Comparison of ENCODE assay signal across 20 cellular contexts in the genomic region with DNA sequence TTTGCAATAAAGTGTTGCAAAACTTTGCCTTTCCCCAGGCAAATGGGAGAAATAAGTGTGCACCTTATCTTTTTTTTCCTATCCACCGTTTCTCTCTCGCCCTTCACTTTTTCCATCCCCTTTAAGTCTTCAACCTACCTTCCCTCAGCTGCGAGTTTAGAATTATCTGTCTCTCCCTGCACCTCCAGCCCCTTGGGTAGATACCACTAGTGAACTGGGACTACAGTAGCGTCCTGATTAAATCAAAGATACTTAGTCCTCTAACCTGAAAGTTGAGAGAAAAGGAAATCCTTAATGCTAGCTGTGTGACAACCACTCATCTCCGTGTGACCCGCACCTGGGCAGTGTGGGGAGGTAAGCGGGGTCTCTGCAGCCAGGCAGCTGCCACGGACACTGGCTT. TPM values are rescaled to one million over a fixed set of nuclear protein-coding genes. Genes with fewer than 3 reads are reported as not detected.
DNase-seq lines count a peak whose midpoint lies in the region; ATAC-seq, FAIRE-seq and TF ChIP-seq lines count a peak whose summit lies in the region.
"Had no signal": no experiment of that assay in that cellular context is flagged by ENCODE, and none has a peak within 500 bp of the region (broad histone marks: within the 10 kb centered on the region; RNA-seq: fewer than 3 reads in every experiment).

No MANE protein-coding gene starts in this region.

- H3K4ac ChIP-seq in mesenchymal stem cell (ENCODE audit: low read depth in 1 of 2, low read length in 2 of 2), result no peak overlapping the region

- H3K23ac ChIP-seq in mesenchymal stem cell (ENCODE audit: low read length in 2 of 2), result no peak overlapping the region

- H3K36me3 Mint-ChIP-seq in WTC11, result peaks cover 5% of the 10 kb centered on the region; the same call in 1 of the 2 replicates
- H3K36me3 Mint-ChIP-seq: CD14-positive monocyte; CD8-positive, alpha-beta T cell had no signal

- no peak overlapping the region for H4K91ac ChIP-seq in mesenchymal stem cell (ENCODE audit: low read length)

- no peak overlapping the region for H3K9ac ChIP-seq in HCT116 (ENCODE audit: low read length)
- H3K9ac ChIP-seq in mesenchymal stem cell (ENCODE audit: low read length), result no peak overlapping the region

- POLR2A ChIA-PET in HCT116 (lab: Charles Lee) (no interaction called here), WTC11 (lab: Charles Lee) (no interaction called here)

- H3K27me3 ChIP-seq in HCT116 (ENCODE audit: insufficient read depth, low read length) (no peaks in the 10 kb centered on the region), mesenchymal stem cell (ENCODE audit: control insufficient read depth in 1 of 2, insufficient read depth in 1 of 2, low read length in 2 of 2) (no peaks in the 10 kb centered on the region), Peyer's patch (no peaks in the 10 kb centered on the region), BE2C (no peaks in the 10 kb centered on the region)

- H2AFZ ChIP-seq in HCT116 (ENCODE audit: low read depth, low read length, poor library complexity, severe bottlenecking) (peak overlapping the region; percentile 93), mesenchymal stem cell (ENCODE audit: low read depth, low read length) (no peak overlapping the region)

- H3K14ac ChIP-seq in mesenchymal stem cell (ENCODE audit: low read length in 2 of 2), result no peak overlapping the region

- 88% methylated on average over 8 of the region's 8 CpGs for WGBS in mesenchymal stem cell

- no peaks in the 10 kb centered on the region for H4K20me1 ChIP-seq in HCT116 (ENCODE audit: insufficient read depth)

- peak overlapping the region; percentile 57 for H3K27ac Mint-ChIP-seq in WTC11
- H3K27ac Mint-ChIP-seq: CD8-positive, alpha-beta T cell had no signal

- H3K4me2 ChIP-seq in HCT116 (ENCODE audit: low read length) (no peak overlapping the region), mesenchymal stem cell (ENCODE audit: low read length, poor library complexity, severe bottlenecking) (no peak overlapping the region)

- FAIRE-seq in frontal cortex (lab: Jason Lieb, UNC), result no peak
- FAIRE-seq: A204.1, D721Med, G401.6, GM12891, HepG2 had no signal

- no peak overlapping the region for H3K4me3 Mint-ChIP-seq in WTC11
- H3K4me3 Mint-ChIP-seq: CD14-positive monocyte; CD8-positive, alpha-beta T cell had no signal

- H3K4me1 ChIP-seq in HCT116 (ENCODE audit: control insufficient read depth in 1 of 2, insufficient read depth in 2 of 2, low read length in 2 of 2) (peaks cover 14 to 27% of the 10 kb centered on the region in 2 experiments), mesenchymal stem cell (ENCODE audit: control insufficient read depth, insufficient read depth, low read depth, low read length) (peaks cover 5% of the 10 kb centered on the region), Peyer's patch (no peaks in the 10 kb centered on the region), BE2C (no peaks in the 10 kb centered on the region)

- H3K9me3 ChIP-seq in HCT116 (ENCODE audit: control insufficient read depth in 1 of 2, insufficient read depth in 1 of 2, low read depth in 1 of 2, low read length in 2 of 2) (peaks cover 0 to 4% of the 10 kb centered on the region in 2 experiments; a peak in 1 of 4 replicates), mesenchymal stem cell (ENCODE audit: control insufficient read depth, low read length) (peaks cover 3% of the 10 kb centered on the region), Peyer's patch (no peaks in the 10 kb centered on the region), BE2C (no peaks in the 10 kb centered on the region)

- H2BK120ac ChIP-seq in mesenchymal stem cell (ENCODE audit: low read depth, low read length), result no peak overlapping the region

- peaks cover 23% of the 10 kb centered on the region for H3K4me1 Mint-ChIP-seq in WTC11

- TF ChIP-seq POLR2A in HCT116 (IDR thresholded peaks at IDR 0.05; ENCODE audit: borderline replicate concordance, extremely low read depth, insufficient read depth, insufficient read length), result no peak
- TF ChIP-seq POLR2A in Peyer's patch (IDR thresholded peaks at IDR 0.05), result no peak

- no peak for ATAC-seq in HCT116
- ATAC-seq in WTC11, result no peak
- ATAC-seq: CD8-positive, alpha-beta T cell; HepG2 had no signal

- H3K9me3 Mint-ChIP-seq in WTC11, result peaks cover 7% of the 10 kb centered on the region
- H3K9me3 Mint-ChIP-seq: CD8-positive, alpha-beta T cell had no signal

- H3K79me2 ChIP-seq in HCT116 (ENCODE audit: insufficient read depth, low read length), result no peaks in the 10 kb centered on the region

- H3K36me3 ChIP-seq in HCT116 (ENCODE audit: control insufficient read depth in 1 of 2, insufficient read depth in 2 of 2, low read length in 2 of 2) (no peaks in the 10 kb centered on the region), mesenchymal stem cell (ENCODE audit: control insufficient read depth in 1 of 2, insufficient read depth in 2 of 2, low read depth in 1 of 2, low read length in 2 of 2) (no peaks in the 10 kb centered on the region), Peyer's patch (no peaks in the 10 kb centered on the region), BE2C (no peaks in the 10 kb centered on the region)

- H3K27me3 Mint-ChIP-seq in WTC11 (ENCODE audit: low read depth), result no peaks in the 10 kb centered on the region

- no peak for TF ChIP-seq RAD21 in HCT116 (IDR thresholded peaks at IDR 0.05; ENCODE audit: low read depth)

- H2BK15ac ChIP-seq in mesenchymal stem cell (ENCODE audit: low read depth, poor library complexity, severe bottlenecking), result peak overlapping the region; percentile 63

- H3K4me3 ChIP-seq in HCT116 (replicated peaks in 1 of 2; ENCODE audit: low read depth in 1 of 2, low read length in 2 of 2), result no peak overlapping the region
- no peak overlapping the region for H3K4me3 ChIP-seq in mesenchymal stem cell (ENCODE audit: insufficient read depth in 1 of 2, low read depth in 1 of 2, low read length in 2 of 2)
- H3K4me3 ChIP-seq in Peyer's patch, result no peak overlapping the region
- H3K4me3 ChIP-seq in BE2C (ENCODE audit: low read depth, low read length), result no peak overlapping the region

- H3K18ac ChIP-seq in mesenchymal stem cell (ENCODE audit: low read depth in 1 of 2, low read length in 2 of 2), result peak overlapping the region in 1 of 2 experiments; percentile 18

- no peak for DNase-seq in HCT116 (ENCODE audit: low read depth, low spot score)
- DNase-seq in WTC11 (ENCODE audit: low spot score), result no peak
- no peak for DNase-seq in mesenchymal stem cell
- DNase-seq in NCI-H2029 (lab: John Stamatoyannopoulos, UW), result no peak
- DNase-seq in Peyer's patch, result no peak
- DNase-seq in frontal cortex (ENCODE audit: low spot score in 2 of 2), result no peak
- no peak for DNase-seq in BE2C
- DNase-seq: CD8-positive, alpha-beta T cell; COR-L47; DMS153; DMS79 treated with DMSO at 0.1 percent for 48 hours; EL; GOT3; HCEC 1CT had no signal

- TF ChIP-seq CTCF in HCT116 (IDR thresholded peaks at IDR 0.05 in 2 of 3, conservative IDR thresholded peaks at IDR 0.05 in 1 of 3; ENCODE audit: borderline replicate concordance in 1 of 3, insufficient read depth in 1 of 3, low read depth in 2 of 3, low read length in 2 of 3) (no peak), WTC11 (IDR thresholded peaks at IDR 0.05) (no peak), Peyer's patch (IDR thresholded peaks at IDR 0.05) (no peak), BE2C (IDR thresholded peaks at IDR 0.05; ENCODE audit: low read depth, low read length) (no peak)

- H4K8ac ChIP-seq in mesenchymal stem cell (ENCODE audit: low read length), result no peak overlapping the region

- H3K9me2 ChIP-seq in HCT116 (ENCODE audit: insufficient read depth), result no peaks in the 10 kb centered on the region

- no TSS peak for BruUV-seq in HCT116 (replicated peaks; lab: Mats Ljungman, UMichigan)

- CTCF ChIA-PET in HCT116 (lab: Charles Lee) (interaction anchor here (1.0 kb wide), 1 partner anchor 18 kb away, joined by 3 read pairs; no protein-coding TSS in a partner anchor), WTC11 (lab: Charles Lee) (interaction anchor here (1.3 kb wide), 1 partner anchor 264 kb away, joined by 3 read pairs; no protein-coding TSS in a partner anchor)

- H3K27ac ChIP-seq in HCT116 (ENCODE audit: low read depth, low read length), result no peak overlapping the region
- H3K27ac ChIP-seq in mesenchymal stem cell (ENCODE audit: low read length, poor library complexity, severe bottlenecking), result no peak overlapping the region
- H3K27ac ChIP-seq in Peyer's patch, result no peak overlapping the region

- H2BK5ac ChIP-seq in mesenchymal stem cell (ENCODE audit: low read depth, low read length, poor library complexity, severe bottlenecking), result no peak overlapping the region

- peak overlapping the region; percentile 86 to 92 for H2BK12ac ChIP-seq in mesenchymal stem cell (ENCODE audit: low read length in 2 of 2)

- H3K79me1 ChIP-seq in mesenchymal stem cell (replicated peaks; ENCODE audit: low read length, poor library complexity, severe bottlenecking), result no peaks in the 10 kb centered on the region

- RAD21 ChIA-PET in HCT116 (lab: Charles Lee; ENCODE audit: low non-redundant PET in 1 of 2, low total read pairs in 2 of 2, uncharacterized antibody in 2 of 2, unreplicated experiment in 2 of 2), result no interaction called here

- no peak overlapping the region for H2AK5ac ChIP-seq in mesenchymal stem cell (ENCODE audit: low read length, severe bottlenecking)

- intact Hi-C loops in HCT116 (cut with micrococcal nuclease), result no loop called here

TF ChIP-seq in HCT116, 20 proteins besides CTCF, POLR2A, EP300 and RAD21 (continues in another document):
- TF ChIP-seq JUND (IDR thresholded peaks at IDR 0.05) (no peak), ZFX (IDR thresholded peaks at IDR 0.05) (no peak), TCF7L2 (IDR thresholded peaks at IDR 0.05; ENCODE audit: borderline replicate concordance, extremely low read depth, insufficient read depth, insufficient read length) (no peak), EZH2 (IDR thresholded peaks at IDR 0.05) (no peak)
- TF ChIP-seq, protein P1, sequence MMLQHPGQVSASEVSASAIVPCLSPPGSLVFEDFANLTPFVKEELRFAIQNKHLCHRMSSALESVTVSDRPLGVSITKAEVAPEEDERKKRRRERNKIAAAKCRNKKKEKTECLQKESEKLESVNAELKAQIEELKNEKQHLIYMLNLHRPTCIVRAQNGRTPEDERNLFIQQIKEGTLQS (IDR thresholded peaks at IDR 0.05), result no peak

TF ChIP-seq in WTC11, 78 proteins besides CTCF, POLR2A, EP300 and RAD21 (continues in another document):
- TF ChIP-seq CREM (CRISPR knock-in tag; IDR thresholded peaks at IDR 0.05), result no peak
- no peak for TF ChIP-seq RELA (CRISPR knock-in tag; IDR thresholded peaks at IDR 0.05; ENCODE audit: borderline replicate concordance)

RNA-seq across cellular contexts. Expression of a gene that starts 16.1 kb away (rescaled TPM):
- 66.7 TPM for total RNA-seq in HCT116 (2021; ENCODE audit: unreplicated experiment)
- polyA plus RNA-seq in HCT116 (2012), result 35.7 and 39.8 TPM in 2 replicates
- total RNA-seq in WTC11 (2021), result 71.1 to 78.7 TPM (median 77.0 TPM) in 3 replicates
- 61.2 TPM for polyA plus RNA-seq in mesenchymal stem cell (2013, experiment 1 of 2)
- polyA plus RNA-seq in mesenchymal stem cell (2013, experiment 2 of 2), result 58.8 TPM
- 100 to 1,000 TPM; 118 to 168 (median 140) TPM for total RNA-seq in Peyer's patch
- 152 TPM for total RNA-seq in frontal cortex
- 23.5 TPM for polyA plus RNA-seq in BE2C (2012; ENCODE audit: insufficient read depth, insufficient read length, low read depth)
